Comparison of ENCODE assay signal across 8 cellular contexts in genomic region chr9:99059074-99059894, GRCh38. TPM values are rescaled to one million over a fixed set of nuclear protein-coding genes. Genes with fewer than 3 reads are reported as not detected.
DNase-seq lines count a peak whose midpoint lies in the region; ATAC-seq and TF ChIP-seq lines count a peak whose summit lies in the region.

No MANE protein-coding gene starts in this region.

- peak overlapping the region; percentile 7 for H3K4me3 ChIP-seq in effector memory CD4-positive, alpha-beta T cell (ENCODE audit: insufficient read depth, low read depth, low read length, poor library complexity, severe bottlenecking)

- H3K27ac ChIP-seq in effector memory CD4-positive, alpha-beta T cell (ENCODE audit: insufficient read depth, low read length, poor library complexity, severe bottlenecking), result no peak overlapping the region

- DNase-seq in GM13976 (ENCODE audit: low spot score) (peak; percentile 64), NCI-H460 (ENCODE audit: extremely low read depth, low read depth) (peak; percentile 66), H4 (ENCODE audit: low spot score) (no peak), NCI-H187 treated with DMSO at 0.1 percent for 48 hours (lab: John Stamatoyannopoulos, UW) (no peak), NCI-H2196 treated with DMSO at 0.1 percent for 48 hours (lab: John Stamatoyannopoulos, UW; ENCODE audit: unreplicated experiment) (no peak)
- DNase-seq in effector memory CD4-positive, alpha-beta T cell, result no peak

- ATAC-seq in GM21786 (IDR thresholded peaks at IDR 0.05; ENCODE audit: unreplicated experiment), result peak; percentile 74
- peak; percentile 97 for ATAC-seq in stimulated activated memory B cell treated with anti-CD40 and anti-IgM and Interleukin-4, amounts not matched to agents 10 μg/mL and 1 μg/mL and 100 μg/mL, for 72 hours

- H3K27ac Mint-ChIP-seq in stimulated activated memory B cell treated with anti-CD40 and anti-IgM and Interleukin-4, amounts not matched to agents 10 μg/mL and 1 μg/mL and 100 μg/mL, for 72 hours, result peak overlapping the region; percentile 64

- no peak for TF ChIP-seq CTCF in GM13976 (IDR thresholded peaks at IDR 0.05; ENCODE audit: borderline replicate concordance, control extremely low read depth, extremely low read depth, insufficient read depth, missing control alignments)

- no peaks in the 10 kb centered on the region for H3K36me3 Mint-ChIP-seq in stimulated activated memory B cell treated with anti-CD40 and anti-IgM and Interleukin-4, amounts not matched to agents 10 μg/mL and 1 μg/mL and 100 μg/mL, for 72 hours

- peaks cover 63% of the 10 kb centered on the region for H3K4me1 Mint-ChIP-seq in stimulated activated memory B cell treated with anti-CD40 and anti-IgM and Interleukin-4, amounts not matched to agents 10 μg/mL and 1 μg/mL and 100 μg/mL, for 72 hours

- no peaks in the 10 kb centered on the region for H3K9me3 ChIP-seq in effector memory CD4-positive, alpha-beta T cell (ENCODE audit: control insufficient read depth, low read length)

- no peaks in the 10 kb centered on the region for H3K9me3 Mint-ChIP-seq in stimulated activated memory B cell treated with anti-CD40 and anti-IgM and Interleukin-4, amounts not matched to agents 10 μg/mL and 1 μg/mL and 100 μg/mL, for 72 hours

- in situ Hi-C loops in GM13976 (cut with MboI; ENCODE audit: low sequenced_read_pairs, unreplicated experiment), result no loop called here

- peak overlapping the region; percentile 42 for H3K4me3 Mint-ChIP-seq in stimulated activated memory B cell treated with anti-CD40 and anti-IgM and Interleukin-4, amounts not matched to agents 10 μg/mL and 1 μg/mL and 100 μg/mL, for 72 hours

- no peaks in the 10 kb centered on the region for H3K36me3 ChIP-seq in effector memory CD4-positive, alpha-beta T cell (ENCODE audit: control insufficient read depth, insufficient read depth, low read length)

- peaks cover 36% of the 10 kb centered on the region for H3K4me1 ChIP-seq in effector memory CD4-positive, alpha-beta T cell (ENCODE audit: control insufficient read depth, insufficient read depth, low read length, poor library complexity, severe bottlenecking)

- H3K27me3 ChIP-seq in effector memory CD4-positive, alpha-beta T cell (replicated peaks; ENCODE audit: control insufficient read depth, insufficient read depth, low read length, poor library complexity, severe bottlenecking), result no peaks in the 10 kb centered on the region

- H3K27me3 Mint-ChIP-seq in stimulated activated memory B cell treated with anti-CD40 and anti-IgM and Interleukin-4, amounts not matched to agents 10 μg/mL and 1 μg/mL and 100 μg/mL, for 72 hours, result no peaks in the 10 kb centered on the region

RNA-seq across cellular contexts. Expression of gene TGFBR1, which starts 45.6 kb away (rescaled TPM):
- total RNA-seq in NCI-H460 (2014; rRNA removed; shearing (Covaris generic)), result 78.3 and 85.6 TPM in 2 replicates
- polyA plus RNA-seq in NCI-H460 (2014; cell fraction: nucleus; rRNA removed), result 18.6 and 25.6 TPM in 2 replicates
- total RNA-seq in H4 (2014; rRNA removed; shearing (Covaris generic)), result 31.7 and 35.7 TPM in 2 replicates

Comparison
In these comparisons a context has a peak if more than half of its experiments do, and no peak if none do; other contexts are left out.
1. DNase-seq: peak in GM13976 (single experiment) and NCI-H460 (single experiment); none in effector memory CD4-positive, alpha-beta T cell (0 of 3), H4 (single experiment), NCI-H187 treated with DMSO at 0.1 percent for 48 hours (single experiment) and NCI-H2196 treated with DMSO at 0.1 percent for 48 hours (single experiment).